In genomic region chr11:105862736-105863367, GRCh38 we compare ENCODE assay signal across 8 cellular contexts.
DNase-seq lines count a peak whose midpoint lies in the region; ATAC-seq, FAIRE-seq and TF ChIP-seq lines count a peak whose summit lies in the region.

No MANE protein-coding gene starts in this region.

- H3K27me3 Mint-ChIP-seq in activated CD8-positive, alpha-beta T cell treated with anti-CD3 and anti-CD28 coated beads for 36 hours, result no peaks in the 10 kb centered on the region
- H3K27me3 Mint-ChIP-seq in activated CD8-positive, alpha-beta T cell treated with anti-CD3 and anti-CD28 coated beads, Interleukin-2, amount 10 ng/mL, durations not matched to agents 7 days and 5 days (ENCODE audit: low read depth), result no peaks in the 10 kb centered on the region
- peaks cover 2% of the 10 kb centered on the region for H3K27me3 Mint-ChIP-seq in activated CD4-positive, alpha-beta memory T cell treated with anti-CD3 and anti-CD28 coated beads, Interleukin-2, amount 10 ng/mL, durations not matched to agents 7 days and 5 days

- peak; percentile 100 for FAIRE-seq in islet of Langerhans (lab: Jason Lieb, UNC)

- H3K4me1 Mint-ChIP-seq in activated CD8-positive, alpha-beta T cell treated with anti-CD3 and anti-CD28 coated beads for 36 hours (ENCODE audit: low read depth), result no peaks in the 10 kb centered on the region
- H3K4me1 Mint-ChIP-seq in activated CD8-positive, alpha-beta T cell treated with anti-CD3 and anti-CD28 coated beads, Interleukin-2, amount 10 ng/mL, durations not matched to agents 7 days and 5 days (ENCODE audit: low read depth), result no peaks in the 10 kb centered on the region
- no peaks in the 10 kb centered on the region for H3K4me1 Mint-ChIP-seq in activated CD4-positive, alpha-beta memory T cell treated with anti-CD3 and anti-CD28 coated beads, Interleukin-2, amount 10 ng/mL, durations not matched to agents 7 days and 5 days

- no peaks in the 10 kb centered on the region for H3K36me3 Mint-ChIP-seq in activated CD8-positive, alpha-beta T cell treated with anti-CD3 and anti-CD28 coated beads for 36 hours (ENCODE audit: low read depth)
- no peaks in the 10 kb centered on the region for H3K36me3 Mint-ChIP-seq in activated CD8-positive, alpha-beta T cell treated with anti-CD3 and anti-CD28 coated beads, Interleukin-2, amount 10 ng/mL, durations not matched to agents 7 days and 5 days (ENCODE audit: low read depth)
- no peaks in the 10 kb centered on the region for H3K36me3 Mint-ChIP-seq in activated CD4-positive, alpha-beta memory T cell treated with anti-CD3 and anti-CD28 coated beads, Interleukin-2, amount 10 ng/mL, durations not matched to agents 7 days and 5 days (ENCODE audit: low read depth)

- no peaks in the 10 kb centered on the region for H3K4me1 ChIP-seq in upper lobe of left lung

- no peaks in the 10 kb centered on the region for H3K27me3 ChIP-seq in upper lobe of left lung

- TF ChIP-seq CTCF in activated CD8-positive, alpha-beta T cell treated with anti-CD3 and anti-CD28 coated beads for 36 hours (IDR thresholded peaks at IDR 0.05), result peak; percentile 68
- TF ChIP-seq CTCF in upper lobe of left lung (IDR thresholded peaks at IDR 0.05), result peak; percentile 42 to 63 (median 53)

- CTCF ChIA-PET in activated CD8-positive, alpha-beta T cell treated with anti-CD3 and anti-CD28 coated beads for 36 hours (lab: Charles Lee), result interaction anchor here (0.8 to 1.9 kb wide), 6 partner anchors 10 to 1331 kb away, joined by 3 to 4 read pairs (median 3); no protein-coding TSS in a partner anchor
- CTCF ChIA-PET in activated CD8-positive, alpha-beta T cell treated with anti-CD3 and anti-CD28 coated beads, Interleukin-2, amount 10 ng/mL, durations not matched to agents 7 days and 5 days (lab: Charles Lee), result interaction anchor here (1.2 to 1.6 kb wide), 2 partner anchors 9 to 82 kb away, joined by 3 to 5 read pairs; no protein-coding TSS in a partner anchor
- CTCF ChIA-PET in activated CD4-positive, alpha-beta memory T cell treated with anti-CD3 and anti-CD28 coated beads, Interleukin-2, amount 10 ng/mL, durations not matched to agents 7 days and 5 days (lab: Charles Lee), result interaction anchor here (1.1 to 1.2 kb wide), 2 partner anchors 11 to 15 kb away, joined by 3 to 4 read pairs; no protein-coding TSS in a partner anchor

- intact Hi-C loops in activated CD8-positive, alpha-beta T cell treated with anti-CD3 and anti-CD28 coated beads for 36 hours (cut with micrococcal nuclease), result no loop called here

- H3K36me3 ChIP-seq in upper lobe of left lung, result no peaks in the 10 kb centered on the region

- H3K27ac ChIP-seq in upper lobe of left lung, result no peak overlapping the region

- 17 to 22% methylated on average over 3 of the region's 3 CpGs for WGBS in upper lobe of left lung, 2 donors

- H3K4me3 Mint-ChIP-seq in activated CD8-positive, alpha-beta T cell treated with anti-CD3 and anti-CD28 coated beads for 36 hours, result no peak overlapping the region
- no peak overlapping the region for H3K4me3 Mint-ChIP-seq in activated CD8-positive, alpha-beta T cell treated with anti-CD3 and anti-CD28 coated beads, Interleukin-2, amount 10 ng/mL, durations not matched to agents 7 days and 5 days
- H3K4me3 Mint-ChIP-seq in activated CD4-positive, alpha-beta memory T cell treated with anti-CD3 and anti-CD28 coated beads, Interleukin-2, amount 10 ng/mL, durations not matched to agents 7 days and 5 days, result no peak overlapping the region

- no peak for TF ChIP-seq EP300 in upper lobe of left lung (IDR thresholded peaks at IDR 0.05)

- H3K9me3 ChIP-seq in upper lobe of left lung, result no peaks in the 10 kb centered on the region

- no peaks in the 10 kb centered on the region for H3K9me3 Mint-ChIP-seq in activated CD8-positive, alpha-beta T cell treated with anti-CD3 and anti-CD28 coated beads for 36 hours
- no peaks in the 10 kb centered on the region for H3K9me3 Mint-ChIP-seq in activated CD8-positive, alpha-beta T cell treated with anti-CD3 and anti-CD28 coated beads, Interleukin-2, amount 10 ng/mL, durations not matched to agents 7 days and 5 days (ENCODE audit: insufficient read depth)
- H3K9me3 Mint-ChIP-seq in activated CD4-positive, alpha-beta memory T cell treated with anti-CD3 and anti-CD28 coated beads, Interleukin-2, amount 10 ng/mL, durations not matched to agents 7 days and 5 days, result no peaks in the 10 kb centered on the region

- no peak for DNase-seq in activated CD8-positive, alpha-beta T cell treated with anti-CD3 and anti-CD28 coated beads for 36 hours
- DNase-seq in activated CD8-positive, alpha-beta T cell treated with anti-CD3 and anti-CD28 coated beads, Interleukin-2, amount 10 ng/mL, durations not matched to agents 7 days and 5 days, result no peak
- DNase-seq in NCI-H2107 treated with DMSO at 0.1 percent for 48 hours (lab: John Stamatoyannopoulos, UW; ENCODE audit: unreplicated experiment), result peak; percentile 1
- DNase-seq in amniotic epithelial cell (ENCODE audit: low read depth), result peak; percentile 50
- DNase-seq in upper lobe of left lung, result no peak
- DNase-seq in activated CD4-positive, alpha-beta memory T cell treated with anti-CD3 and anti-CD28 coated beads, Interleukin-2, amount 10 ng/mL, durations not matched to agents 7 days and 5 days, result no peak

- no peak overlapping the region for H3K4me3 ChIP-seq in upper lobe of left lung

- TF ChIP-seq POLR2A in upper lobe of left lung (IDR thresholded peaks at IDR 0.05), result no peak

- POLR2A ChIA-PET in activated CD8-positive, alpha-beta T cell treated with anti-CD3 and anti-CD28 coated beads for 36 hours (lab: Charles Lee), result no interaction called here
- POLR2A ChIA-PET in activated CD8-positive, alpha-beta T cell treated with anti-CD3 and anti-CD28 coated beads, Interleukin-2, amount 10 ng/mL, durations not matched to agents 7 days and 5 days (lab: Charles Lee), result no interaction called here
- POLR2A ChIA-PET in activated CD4-positive, alpha-beta memory T cell treated with anti-CD3 and anti-CD28 coated beads, Interleukin-2, amount 10 ng/mL, durations not matched to agents 7 days and 5 days (lab: Charles Lee), result no interaction called here

- ATAC-seq in activated CD8-positive, alpha-beta T cell treated with anti-CD3 and anti-CD28 coated beads for 36 hours, result no peak
- no peak for ATAC-seq in activated CD8-positive, alpha-beta T cell treated with anti-CD3 and anti-CD28 coated beads, Interleukin-2, amount 10 ng/mL, durations not matched to agents 7 days and 5 days
- peak; percentile 83 for ATAC-seq in HG02870 (IDR thresholded peaks at IDR 0.05; ENCODE audit: unreplicated experiment)
- peak in 1 of 2 donors; percentile 66 for ATAC-seq in upper lobe of left lung (ENCODE audit: low FRiP score in 2 of 2)

- no peak overlapping the region for H3K27ac Mint-ChIP-seq in activated CD8-positive, alpha-beta T cell treated with anti-CD3 and anti-CD28 coated beads for 36 hours
- no peak overlapping the region for H3K27ac Mint-ChIP-seq in activated CD8-positive, alpha-beta T cell treated with anti-CD3 and anti-CD28 coated beads, Interleukin-2, amount 10 ng/mL, durations not matched to agents 7 days and 5 days
- H3K27ac Mint-ChIP-seq in activated CD4-positive, alpha-beta memory T cell treated with anti-CD3 and anti-CD28 coated beads, Interleukin-2, amount 10 ng/mL, durations not matched to agents 7 days and 5 days, result no peak overlapping the region

Comparison
In these comparisons a context has a peak if more than half of its experiments do, and no peak if none do; other contexts are left out.
1. DNase-seq: peak in NCI-H2107 treated with DMSO at 0.1 percent for 48 hours (single experiment) and amniotic epithelial cell (single experiment); none in activated CD8-positive, alpha-beta T cell treated with anti-CD3 and anti-CD28 coated beads for 36 hours (single experiment), activated CD8-positive, alpha-beta T cell treated with anti-CD3 and anti-CD28 coated beads, Interleukin-2, amount 10 ng/mL, durations not matched to agents 7 days and 5 days (single experiment), upper lobe of left lung (0 of 2) and activated CD4-positive, alpha-beta memory T cell treated with anti-CD3 and anti-CD28 coated beads, Interleukin-2, amount 10 ng/mL, durations not matched to agents 7 days and 5 days (single experiment).